In the genomic region with DNA sequence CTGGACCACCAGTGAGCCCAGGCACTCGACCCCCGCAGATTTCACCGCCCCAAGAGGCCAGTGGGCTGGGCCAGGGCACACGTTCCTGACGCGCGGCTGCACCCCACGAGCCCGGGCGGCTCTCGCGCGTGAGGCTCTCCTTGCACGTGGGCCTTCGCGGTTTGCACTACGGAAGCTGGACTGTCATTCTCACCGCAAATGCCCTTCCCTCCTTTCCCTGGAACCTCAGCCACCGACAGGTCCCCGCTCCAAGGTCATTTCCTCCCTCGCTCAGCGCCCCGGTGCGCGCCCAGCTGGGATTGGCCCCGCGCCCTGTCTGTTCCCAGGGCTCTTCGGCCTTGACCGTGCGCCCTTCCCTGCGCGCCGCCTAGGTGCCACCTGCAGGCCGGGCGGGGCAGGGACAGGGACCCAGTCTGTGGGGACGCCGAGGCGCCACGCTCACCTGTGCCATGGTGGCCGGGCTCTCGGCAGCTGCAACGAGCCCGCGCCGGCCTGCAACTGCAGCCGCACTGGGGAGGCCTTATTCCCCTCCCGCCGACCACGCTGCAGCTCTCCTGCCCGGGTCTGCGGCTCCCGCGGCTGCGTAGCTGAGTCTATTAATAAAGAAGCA, we compare ENCODE assay signal across 8 cellular contexts. TPM values are rescaled to one million over a fixed set of nuclear protein-coding genes. Genes with fewer than 3 reads are reported as not detected.
DNase-seq lines count a peak whose midpoint lies in the region; ATAC-seq and TF ChIP-seq lines count a peak whose summit lies in the region.

No MANE protein-coding gene starts in this region.

- peak overlapping the region; percentile 88 for H3K27ac Mint-ChIP-seq in activated CD4-positive, alpha-beta T cell treated with anti-CD3 and anti-CD28 coated beads for 36 hours

- DNase-seq in Daoy (ENCODE audit: low read depth) = peak; percentile 86
- DNase-seq in HAP-1 (ENCODE audit: low spot score in 2 of 2) = peak; percentile 55 to 85
- DNase-seq in NCI-H2029 treated with DMSO at 0.1 percent for 48 hours (lab: John Stamatoyannopoulos, UW) = peak; percentile 82
- peak; percentile 88 for DNase-seq in activated CD4-positive, alpha-beta T cell treated with anti-CD3 and anti-CD28 coated beads for 36 hours
- DNase-seq in dorsolateral prefrontal cortex = peak in 4 of 10 donors; percentile 11 to 59 (median 23)
- peak; percentile 93 to 96 (median 95) for DNase-seq in mucosa of descending colon
- DNase-seq in stimulated activated naive CD4-positive, alpha-beta T cell treated with Interleukin-2 at 50 U/mL for 16 hours (lab: John Stamatoyannopoulos, UW) = peak; percentile 71
- no peak for DNase-seq in AG08395 (ENCODE audit: low spot score)

- H3K9me3 ChIP-seq in HAP-1 = no peaks in the 10 kb centered on the region
- H3K9me3 ChIP-seq in mucosa of descending colon = no peaks in the 10 kb centered on the region

- peaks cover 32% of the 10 kb centered on the region for H3K4me1 Mint-ChIP-seq in activated CD4-positive, alpha-beta T cell treated with anti-CD3 and anti-CD28 coated beads for 36 hours

- H3K27me3 Mint-ChIP-seq in activated CD4-positive, alpha-beta T cell treated with anti-CD3 and anti-CD28 coated beads for 36 hours = peaks cover 1% of the 10 kb centered on the region

- in situ Hi-C loops in HAP-1 (cut with MboI; ENCODE audit: low sequenced_read_pairs) = no loop called here

- POLR2A ChIA-PET in activated CD4-positive, alpha-beta T cell treated with anti-CD3 and anti-CD28 coated beads for 36 hours (lab: Charles Lee) = interaction anchor here (0.5 kb wide), 1 partner anchor 495 kb away, joined by 5 read pairs; no protein-coding TSS in a partner anchor

- CTCF ChIA-PET in activated CD4-positive, alpha-beta T cell treated with anti-CD3 and anti-CD28 coated beads for 36 hours (lab: Charles Lee) = interaction anchor here (1.1 to 1.6 kb wide), 6 partner anchors 13 to 260 kb away, joined by 3 to 5 read pairs (median 4); no protein-coding TSS in a partner anchor

- H3K27me3 ChIP-seq in HAP-1 (ENCODE audit: low read depth) (no peaks in the 10 kb centered on the region), dorsolateral prefrontal cortex (peaks cover 0 to 60% (median 18%) of the 10 kb centered on the region in 45 donors)

- intact Hi-C loops in activated CD4-positive, alpha-beta T cell treated with anti-CD3 and anti-CD28 coated beads for 36 hours (cut with DNase I, micrococcal nuclease) = loop anchor here (2.0 to 5.0 kb wide), 7 partner anchors 59 to 1427 kb away; partner anchors contain the start of genes CHKA (in 1 of the 2), IGHMBP2 (in 1 of the 2), KMT5B (in 1 of the 2) and LRP5 (in 1 of the 2)
- intact Hi-C loops in dorsolateral prefrontal cortex (cut with DNase I) (loop anchor here in 1 of 2 donors (5.0 kb wide), 1 partner anchor 48 kb away; no protein-coding TSS in a partner anchor), mucosa of descending colon (cut with DNase I, micrococcal nuclease) (no loop called here)

- ATAC-seq in activated CD4-positive, alpha-beta T cell treated with anti-CD3 and anti-CD28 coated beads for 36 hours = peak; percentile 66
- peak; percentile 75 for ATAC-seq in mucosa of descending colon

- TF ChIP-seq CTCF in dorsolateral prefrontal cortex (IDR thresholded peaks at IDR 0.05 in 54 of 56, conservative IDR thresholded peaks at IDR 0.05 in 2 of 56; ENCODE audit: low read depth in 1 of 56, partially characterized antibody in 56 of 56) (peak in 41 of 56 donors; percentile 7 to 48 (median 34)), mucosa of descending colon (IDR thresholded peaks at IDR 0.05) (peak; percentile 67)

- H3K4me1 ChIP-seq in HAP-1 (peaks cover 26% of the 10 kb centered on the region), mucosa of descending colon (ENCODE audit: low read depth) (peaks cover 23% of the 10 kb centered on the region)

- peak overlapping the region; percentile 15 for H3K4me3 ChIP-seq in HAP-1
- H3K4me3 ChIP-seq in dorsolateral prefrontal cortex = peak overlapping the region in 57 of 59 donors; percentile 1 to 77 (median 58)
- no peak overlapping the region for H3K4me3 ChIP-seq in mucosa of descending colon

- H3K9me3 Mint-ChIP-seq in activated CD4-positive, alpha-beta T cell treated with anti-CD3 and anti-CD28 coated beads for 36 hours (ENCODE audit: low read depth) = no peaks in the 10 kb centered on the region

- H3K36me3 ChIP-seq in HAP-1 (replicated peaks) (no peaks in the 10 kb centered on the region), mucosa of descending colon (ENCODE audit: low read depth) (no peaks in the 10 kb centered on the region)

- H3K27ac ChIP-seq in dorsolateral prefrontal cortex = peak overlapping the region in 10 of 59 donors; percentile 3 to 58 (median 27)

- peak overlapping the region; percentile 81 for H3K4me3 Mint-ChIP-seq in activated CD4-positive, alpha-beta T cell treated with anti-CD3 and anti-CD28 coated beads for 36 hours

- H3K36me3 Mint-ChIP-seq in activated CD4-positive, alpha-beta T cell treated with anti-CD3 and anti-CD28 coated beads for 36 hours (ENCODE audit: low read depth) = no peaks in the 10 kb centered on the region

RNA-seq across cellular contexts. Expression of gene CPT1A, which starts 2.1 kb away (rescaled TPM):
- total RNA-seq in Daoy (2014; rRNA removed; shearing (Covaris generic)) = 12.4 and 16.5 TPM in 2 replicates
- total RNA-seq in activated CD4-positive, alpha-beta T cell treated with anti-CD3 and anti-CD28 coated beads for 36 hours = 10 to 100 TPM; 23.3 to 25.4 TPM
- total RNA-seq in dorsolateral prefrontal cortex (10 to 100 TPM; 18.2 to 83.8 (median 32.6) TPM), mucosa of descending colon (100 to 1,000 TPM; 130 to 191 (median 144) TPM)

RNA-seq across cellular contexts. Expression of gene MRPL21, which starts 59.8 kb away (rescaled TPM):
- 111 and 163 TPM in 2 replicates for total RNA-seq in Daoy (2014; rRNA removed; shearing (Covaris generic))
- total RNA-seq in activated CD4-positive, alpha-beta T cell treated with anti-CD3 and anti-CD28 coated beads for 36 hours = 100 to 1,000 TPM; 100 to 102 TPM
- total RNA-seq in dorsolateral prefrontal cortex (10 to 100 TPM; 23.7 to 72.9 (median 50.7) TPM), mucosa of descending colon (10 to 100 TPM; 49.2 to 78.4 (median 72.6) TPM)

RNA-seq across cellular contexts. Expression of gene IGHMBP2, which starts 59.9 kb away (rescaled TPM):
- 7.6 and 10.3 TPM in 2 replicates for total RNA-seq in Daoy (2014; rRNA removed; shearing (Covaris generic))
- total RNA-seq in activated CD4-positive, alpha-beta T cell treated with anti-CD3 and anti-CD28 coated beads for 36 hours = 10 to 100 TPM; 20.9 to 25.4 TPM
- total RNA-seq in dorsolateral prefrontal cortex = 10 to 100 TPM; 19.0 to 47.9 (median 30.3) TPM
- total RNA-seq in mucosa of descending colon = 10 to 100 TPM; 19.7 to 44.7 (median 25.8) TPM

Comparison
In these comparisons a context has a peak if more than half of its experiments do, and no peak if none do; other contexts are left out.
1. intact Hi-C loops: an anchor here in activated CD4-positive, alpha-beta T cell treated with anti-CD3 and anti-CD28 coated beads for 36 hours (2.0 to 5.0 kb wide); none called in mucosa of descending colon.